Comparison of ENCODE assay signal across 8 cellular contexts in the genomic region with DNA sequence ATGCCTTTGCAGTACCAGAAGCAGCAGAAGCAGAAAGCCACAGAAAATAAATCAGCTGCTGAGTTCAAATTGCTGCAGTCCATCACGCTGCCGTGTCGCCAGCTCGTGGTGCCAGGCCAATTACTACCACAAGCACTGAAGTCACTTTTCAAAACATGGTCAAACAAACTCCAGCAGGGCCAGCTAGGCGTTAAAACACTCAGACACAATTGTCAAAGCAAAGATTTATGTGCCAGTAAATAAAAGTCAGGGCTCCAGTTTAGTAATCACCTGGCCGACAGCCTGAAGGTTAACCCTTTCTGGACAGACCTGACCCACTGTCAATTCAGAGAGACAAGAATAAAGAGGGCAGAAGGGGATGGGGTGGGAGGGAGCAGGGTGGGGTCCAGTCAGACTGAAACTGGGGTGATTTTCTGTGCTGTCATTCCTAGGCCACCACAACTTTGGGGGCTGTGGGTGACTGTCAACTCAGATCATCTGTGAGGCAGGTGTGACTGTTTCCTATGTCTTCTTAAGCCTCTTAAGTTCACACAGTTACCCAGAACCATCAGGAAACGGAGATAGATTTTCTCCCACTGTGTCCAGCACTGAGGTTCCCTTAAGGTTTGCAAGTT.
DNase-seq lines count a peak whose midpoint lies in the region; ATAC-seq and TF ChIP-seq lines count a peak whose summit lies in the region.

No MANE protein-coding gene starts in this region.

- H3K9me3 ChIP-seq in upper lobe of right lung = no peaks in the 10 kb centered on the region

- no peak for DNase-seq in HFFc6
- DNase-seq in NCI-H1417 (lab: John Stamatoyannopoulos, UW) = peak; percentile 7 to 92 (median 69)
- peak; percentile 44 for DNase-seq in amniotic epithelial cell (ENCODE audit: low read depth)
- no peak for DNase-seq in upper lobe of right lung
- no peak for DNase-seq in NCI-H524 treated with DMSO at 0.1 percent for 48 hours (lab: John Stamatoyannopoulos, UW)
- no peak for DNase-seq in Right ventricle myocardium inferior (ENCODE audit: missing footprints)
- DNase-seq in DMS 273 (lab: John Stamatoyannopoulos, UW; ENCODE audit: unreplicated experiment) = no peak

- no peaks in the 10 kb centered on the region for H3K36me3 ChIP-seq in upper lobe of right lung

- H3K4me1 ChIP-seq in upper lobe of right lung = no peaks in the 10 kb centered on the region

- H3K27ac Mint-ChIP-seq in HFFc6 = peak overlapping the region; percentile 94; the same call in 1 of the 2 replicates

- H3K4me1 Mint-ChIP-seq in HFFc6 (ENCODE audit: low read depth) = peaks cover 34% of the 10 kb centered on the region

- peak; percentile 38 for ATAC-seq in GM18861 (IDR thresholded peaks at IDR 0.05; ENCODE audit: unreplicated experiment)
- peak; percentile 6 for ATAC-seq in upper lobe of right lung
- no peak for ATAC-seq in Right ventricle myocardium inferior

- no peaks in the 10 kb centered on the region; the same call in 1 of the 2 replicates for H3K27me3 Mint-ChIP-seq in HFFc6 (ENCODE audit: insufficient read depth)

- H3K4me3 Mint-ChIP-seq in HFFc6 = no peak overlapping the region

- H3K4me3 ChIP-seq in upper lobe of right lung = no peak overlapping the region

- no peak overlapping the region for H3K27ac ChIP-seq in upper lobe of right lung

- H3K27me3 ChIP-seq in upper lobe of right lung = no peaks in the 10 kb centered on the region

- H3K36me3 Mint-ChIP-seq in HFFc6 (ENCODE audit: low read depth) = no peaks in the 10 kb centered on the region

- TF ChIP-seq CTCF in HFFc6 (IDR thresholded peaks at IDR 0.05) = no peak
- TF ChIP-seq CTCF in upper lobe of right lung (IDR thresholded peaks at IDR 0.05) = no peak

- intact Hi-C loops in upper lobe of right lung (cut with DNase I) (no loop called here), Right ventricle myocardium inferior (cut with DNase I) (no loop called here)

- H3K9me3 Mint-ChIP-seq in HFFc6 = no peaks in the 10 kb centered on the region

Comparison
In these comparisons a context has a peak if more than half of its experiments do, and no peak if none do; other contexts are left out.
1. DNase-seq: peak in NCI-H1417 (3 of 3) and amniotic epithelial cell (single experiment); none in HFFc6 (single experiment), upper lobe of right lung (single experiment), NCI-H524 treated with DMSO at 0.1 percent for 48 hours (single experiment), Right ventricle myocardium inferior (single experiment) and DMS 273 (single experiment).